21 cellular contexts compared by ENCODE assay signal in genomic region chr6:47665112-47665511, GRCh38. TPM values are rescaled to one million over a fixed set of nuclear protein-coding genes. Genes with fewer than 3 reads are reported as not detected.
DNase-seq lines count a peak whose midpoint lies in the region; ATAC-seq and TF ChIP-seq lines count a peak whose summit lies in the region.
"Had no signal": no experiment of that assay in that cellular context is flagged by ENCODE, and none has a peak within 500 bp of the region (broad histone marks: within the 10 kb centered on the region; RNA-seq: fewer than 3 reads in every experiment).

No MANE protein-coding gene starts in this region.

- no peak overlapping the region for H3K27ac ChIP-seq in esophagus muscularis mucosa (replicated peaks in 1 of 4)
- no peak overlapping the region for H3K27ac ChIP-seq in spleen
- H3K27ac ChIP-seq in upper lobe of left lung = no peak overlapping the region
- H3K27ac ChIP-seq: body of pancreas, right atrium auricular region, SJCRH30 had no signal

- TF ChIP-seq CTCF in esophagus muscularis mucosa (IDR thresholded peaks at IDR 0.05) (no peak), spleen (IDR thresholded peaks at IDR 0.05 in 8 of 11, conservative IDR thresholded peaks at IDR 0.05 in 3 of 11) (no peak), upper lobe of left lung (IDR thresholded peaks at IDR 0.05) (no peak)

- WGBS in esophagus muscularis mucosa = 77% methylated on average over 3 of the region's 3 CpGs
- WGBS in spleen, 5 donors = 80 to 88% (median 83%) methylated on average over 3 of the region's 3 CpGs
- WGBS in upper lobe of left lung, 2 donors = 79 to 85% methylated on average over 3 of the region's 3 CpGs

- no peak for TF ChIP-seq EP300 in esophagus muscularis mucosa (IDR thresholded peaks at IDR 0.05)
- no peak for TF ChIP-seq EP300 in upper lobe of left lung (IDR thresholded peaks at IDR 0.05)

- peaks cover 0 to 5% (median 0%) of the 10 kb centered on the region in 4 donors for H3K4me1 ChIP-seq in esophagus muscularis mucosa
- no peaks in the 10 kb centered on the region for H3K4me1 ChIP-seq in spleen
- H3K4me1 ChIP-seq in upper lobe of left lung = no peaks in the 10 kb centered on the region
- H3K4me1 ChIP-seq: right atrium auricular region, SJCRH30 had no signal

- DNase-seq in COLO668 (lab: John Stamatoyannopoulos, UW; ENCODE audit: unreplicated experiment) (peak; percentile 77), NCI-H1436 (lab: John Stamatoyannopoulos, UW) (peak; percentile 17), NCI-H69 (lab: John Stamatoyannopoulos, UW) (peak; percentile 93), esophagus muscularis mucosa (ENCODE audit: extremely low spot score) (peak; percentile 5), spleen (no peak), upper lobe of left lung (no peak)
- DNase-seq: activated naive CD8-positive, alpha-beta T cell treated with anti-CD3 and anti-CD28 coated beads, Interleukin-2, amount 10 ng/mL, durations not matched to agents 7 days and 5 days; body of pancreas; C1 segment of cervical spinal cord; cortex of kidney; left ventricle myocardium superior; MM.1S; nucleus accumbens; SJCRH30 had no signal

- H3K27me3 ChIP-seq in esophagus muscularis mucosa (no peaks in the 10 kb centered on the region), spleen (replicated peaks in 1 of 7) (peaks cover 0 to 6% (median 0%) of the 10 kb centered on the region in 7 donors), upper lobe of left lung (no peaks in the 10 kb centered on the region)
- H3K27me3 ChIP-seq: body of pancreas, right atrium auricular region, SJCRH30 had no signal

- TF ChIP-seq POLR2A in esophagus muscularis mucosa (IDR thresholded peaks at IDR 0.05; ENCODE audit: low read depth) (no peak), spleen (IDR thresholded peaks at IDR 0.05) (no peak), upper lobe of left lung (IDR thresholded peaks at IDR 0.05) (no peak)

- H3K9me3 ChIP-seq in esophagus muscularis mucosa = no peaks in the 10 kb centered on the region
- no peaks in the 10 kb centered on the region for H3K9me3 ChIP-seq in spleen
- H3K9me3 ChIP-seq in upper lobe of left lung = no peaks in the 10 kb centered on the region
- H3K9me3 ChIP-seq: body of pancreas, right atrium auricular region, SJCRH30 had no signal

- intact Hi-C loops in esophagus muscularis mucosa (cut with DNase I) = no loop called here
- intact Hi-C loops in spleen (cut with DNase I; ENCODE audit: low total_unique reads) = no loop called here

- H3K36me3 ChIP-seq in esophagus muscularis mucosa (no peaks in the 10 kb centered on the region), spleen (no peaks in the 10 kb centered on the region), upper lobe of left lung (no peaks in the 10 kb centered on the region)
- H3K36me3 ChIP-seq: right atrium auricular region, SJCRH30 had no signal

- ATAC-seq in GM18867 (IDR thresholded peaks at IDR 0.05; ENCODE audit: unreplicated experiment) (no peak), GM18517 (IDR thresholded peaks at IDR 0.05; ENCODE audit: unreplicated experiment) (no peak), upper lobe of left lung (ENCODE audit: low FRiP score in 2 of 2) (no peak)
- ATAC-seq: body of pancreas; left ventricle myocardium superior; stimulated activated memory B cell treated with anti-CD40 and anti-IgM and Interleukin-4, amounts not matched to agents 10 μg/mL and 1 μg/mL and 100 μg/mL, for 72 hours had no signal

- H3K4me3 ChIP-seq in esophagus muscularis mucosa (no peak overlapping the region), spleen (no peak overlapping the region), upper lobe of left lung (no peak overlapping the region)
- H3K4me3 ChIP-seq: body of pancreas, right atrium auricular region, SJCRH30 had no signal

RNA-seq across cellular contexts. Expression of gene ADGRF4, which starts 33.3 kb away (rescaled TPM):
- total RNA-seq in esophagus muscularis mucosa (under 1 TPM; 0.17 to 0.52 (median 0.37) TPM), spleen (not detected), upper lobe of left lung (under 1 TPM in 4 of 6 donors, not detected in 2; 0.15 to 0.20 (median 0.18) TPM)
- not detected for polyA plus RNA-seq in spleen
- total RNA-seq: A673; activated naive CD8-positive, alpha-beta T cell treated with anti-CD3 and anti-CD28 coated beads, Interleukin-2, amount 10 ng/mL, durations not matched to agents 7 days and 5 days; body of pancreas; frontal cortex; left ventricle myocardium superior; SJCRH30; T-helper 2 cell treated with Interferon-gamma antibody and Interleukin-4, amounts not matched to agents 100 ng/mL and 5 ng/mL, for 36 hours had no signal

Comparison
In these comparisons a context has a peak if more than half of its experiments do, and no peak if none do; other contexts are left out.
1. DNase-seq: peak in COLO668 (single experiment), NCI-H1436 (single experiment), NCI-H69 (single experiment) and esophagus muscularis mucosa (single experiment); none in spleen (single experiment) and upper lobe of left lung (0 of 2).